ENCODE assay signal across 25 cellular contexts in genomic region chr2:144362401-144362800, GRCh38.
A peak's percentile ranks its signal among the peaks of the same experiment; 100 is the strongest.
DNase-seq lines count a peak whose midpoint lies in the region; TF ChIP-seq lines count a peak whose summit lies in the region.
"Had no signal": no experiment of that assay in that cellular context is flagged by ENCODE, and none has a peak within 500 bp of the region (broad histone marks: within the 10 kb centered on the region; RNA-seq: fewer than 3 reads in every experiment).

No MANE protein-coding gene starts in this region.

- H3K4me3 ChIP-seq in choroid plexus epithelial cell (ENCODE audit: low read depth, low read length) (no peak overlapping the region), skeletal muscle satellite cell (ENCODE audit: low read length) (no peak overlapping the region)
- H3K4me3 ChIP-seq: adrenal gland, neural progenitor cell, transverse colon had no signal

- DNase-seq in GM03348 (ENCODE audit: low spot score): peak; percentile 26
- peak; percentile 36 for DNase-seq in M059J (ENCODE audit: low read depth)
- DNase-seq in choroid plexus epithelial cell (ENCODE audit: low read depth): peak; percentile 78
- no peak for DNase-seq in stimulated activated CD4-positive, alpha-beta T cell treated with anti-CD3 and anti-CD28 coated beads, Interleukin-4, amount 100 ng/mL, for 4 hours
- DNase-seq in activated naive CD4-positive, alpha-beta T cell treated with Interleukin-2 at 50 U/mL for 16 hours: no peak
- no peak for DNase-seq in inferior parietal cortex (ENCODE audit: extremely low spot score)
- DNase-seq: activated CD4-positive, alpha-beta memory T cell treated with anti-CD3 and anti-CD28 coated beads for 36 hours; activated CD4-positive, CD25-positive, alpha-beta regulatory T cell treated with anti-CD3 and anti-CD28 coated beads, Interleukin-2, amount 50 U/mL, for 72 hours; activated CD8-positive, alpha-beta memory T cell treated with anti-CD3 and anti-CD28 coated beads, Interleukin-2, amount 50 U/mL, for 4 hours; activated naive CD4-positive, alpha-beta T cell; adrenal gland; cortex of kidney; DMS79; effector memory CD8-positive, alpha-beta T cell; GF-D8; NCI-H1417 treated with DMSO at 0.1 percent for 48 hours; NCI-H2029 treated with DMSO at 0.1 percent for 48 hours; NCI-H69; right cardiac atrium; SHP77; T-helper 2 cell; transverse colon had no signal

- H3K4me2 ChIP-seq in skeletal muscle satellite cell (ENCODE audit: low read length): peak overlapping the region; percentile 24
- H3K4me2 ChIP-seq: KMS-11, neural progenitor cell had no signal

- H3K9ac ChIP-seq in skeletal muscle satellite cell (ENCODE audit: low read depth, low read length): no peak overlapping the region
- H3K9ac ChIP-seq: KMS-11, neural progenitor cell had no signal

- no peak for TF ChIP-seq CTCF in choroid plexus epithelial cell (conservative IDR thresholded peaks at IDR 0.05; ENCODE audit: low read depth, low read length)

- no peaks in the 10 kb centered on the region for H3K9me3 ChIP-seq in skeletal muscle satellite cell (replicated peaks; ENCODE audit: low read length)
- H3K9me3 ChIP-seq: adrenal gland, transverse colon had no signal

- no peaks in the 10 kb centered on the region for H3K36me3 ChIP-seq in skeletal muscle satellite cell (ENCODE audit: insufficient read depth, low read length)
- H3K36me3 ChIP-seq: adrenal gland, neural progenitor cell, transverse colon had no signal

- H3K4me1 ChIP-seq in skeletal muscle satellite cell (ENCODE audit: control insufficient read depth, insufficient read depth, low read length): peaks cover 41% of the 10 kb centered on the region
- H3K4me1 ChIP-seq: neural progenitor cell had no signal

- H3K27me3 ChIP-seq in skeletal muscle satellite cell (ENCODE audit: control insufficient read depth, insufficient read depth, low read length): no peaks in the 10 kb centered on the region
- H3K27me3 ChIP-seq: adrenal gland, neural progenitor cell, transverse colon had no signal

Comparison
In these comparisons a context has a peak if more than half of its experiments do, and no peak if none do; other contexts are left out.
1. DNase-seq: peak in GM03348 (single experiment), M059J (single experiment) and choroid plexus epithelial cell (single experiment); none in stimulated activated CD4-positive, alpha-beta T cell treated with anti-CD3 and anti-CD28 coated beads, Interleukin-4, amount 100 ng/mL, for 4 hours (0 of 2), activated naive CD4-positive, alpha-beta T cell treated with Interleukin-2 at 50 U/mL for 16 hours (single experiment) and inferior parietal cortex (single experiment).